8 cellular contexts compared by ENCODE assay signal in the genomic region with DNA sequence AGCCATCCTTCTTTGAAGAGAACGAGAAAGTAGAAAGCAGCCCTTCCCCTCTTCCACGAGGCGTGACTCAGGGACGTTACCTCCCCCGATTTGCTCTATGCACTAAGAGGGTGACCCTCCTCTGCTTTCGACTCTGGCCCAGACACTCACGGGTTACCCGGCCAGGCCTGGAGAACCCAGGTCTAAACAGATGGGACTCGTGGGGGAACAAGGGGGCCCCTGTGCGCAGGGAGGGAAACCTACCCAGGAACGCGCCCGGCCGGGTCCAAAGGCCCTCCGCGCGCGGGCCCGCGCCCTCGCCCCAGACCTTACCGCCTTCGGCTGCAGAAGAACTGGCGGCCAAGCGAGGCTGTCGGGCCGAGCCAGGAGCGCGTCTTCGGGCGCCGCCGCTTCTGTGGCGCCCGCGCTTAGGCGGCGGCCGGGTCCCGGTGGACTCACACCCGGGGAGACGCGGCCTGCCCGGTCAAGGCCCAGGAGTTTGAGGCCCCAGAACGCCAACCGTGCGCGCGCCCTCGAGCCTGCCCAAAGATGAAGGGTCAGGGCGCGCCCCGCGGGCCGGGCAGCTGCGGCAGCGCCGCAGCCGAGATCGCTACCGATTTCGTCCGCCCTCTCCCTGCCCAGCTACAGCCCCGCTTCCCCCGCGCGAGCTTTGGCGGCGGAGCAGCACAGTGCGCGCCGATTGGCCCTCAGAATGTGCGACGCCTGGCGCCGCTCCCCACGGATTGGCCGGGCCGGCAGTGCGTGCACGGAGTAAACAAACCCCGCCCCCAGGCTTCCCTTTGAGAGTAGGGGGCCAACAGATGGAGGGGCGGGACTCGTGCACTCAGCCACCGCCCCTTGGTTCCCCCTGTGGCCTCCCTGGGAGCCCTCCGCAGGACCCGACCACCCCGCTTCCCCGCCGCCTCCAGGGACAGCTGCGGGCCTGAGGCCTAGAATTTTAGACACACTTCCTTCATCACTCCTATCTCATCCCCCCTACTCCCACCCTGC. TPM values are rescaled to one million over a fixed set of nuclear protein-coding genes. Genes with fewer than 3 reads are reported as not detected.
DNase-seq lines count a peak whose midpoint lies in the region; ATAC-seq and TF ChIP-seq lines count a peak whose summit lies in the region.

A gene with protein sequence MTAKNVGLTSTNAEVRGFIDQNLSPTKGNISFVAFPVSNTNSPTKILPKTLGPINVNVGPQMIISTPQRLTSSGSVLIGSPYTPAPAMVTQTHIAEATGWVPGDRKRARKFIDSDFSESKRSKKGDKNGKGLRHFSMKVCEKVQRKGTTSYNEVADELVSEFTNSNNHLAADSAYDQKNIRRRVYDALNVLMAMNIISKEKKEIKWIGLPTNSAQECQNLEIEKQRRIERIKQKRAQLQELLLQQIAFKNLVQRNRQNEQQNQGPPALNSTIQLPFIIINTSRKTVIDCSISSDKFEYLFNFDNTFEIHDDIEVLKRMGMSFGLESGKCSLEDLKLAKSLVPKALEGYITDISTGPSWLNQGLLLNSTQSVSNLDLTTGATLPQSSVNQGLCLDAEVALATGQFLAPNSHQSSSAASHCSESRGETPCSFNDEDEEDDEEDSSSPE (minus strand): TSS at position 674 of the 990 bp plus-strand sequence. CDS start 47,795 bp downstream, outside the sequence.

- peak within 1 kb of the TSS; percentile 82 to 85 for H3K9ac ChIP-seq in liver (ENCODE audit: low read depth in 1 of 2, low read length in 2 of 2)

- no peaks in the 10 kb centered on the region for H3K36me3 ChIP-seq in liver (ENCODE audit: control insufficient read depth in 4 of 4, insufficient read depth in 3 of 4, low read depth in 1 of 4, low read length in 3 of 4)

- WGBS in liver, result 3% methylated on average over 91 of the region's 91 CpGs

- H3K27ac ChIP-seq in liver (ENCODE audit: low read depth in 1 of 2, low read length in 2 of 2), result peak within 1 kb of the TSS; percentile 68 to 81

- H3K4me3 ChIP-seq in liver (ENCODE audit: low read depth in 1 of 3, low read length in 3 of 3), result peak within 1 kb of the TSS; percentile 84 to 99 (median 91)

- DNase-seq in CD1c-positive myeloid dendritic cell (ENCODE audit: extremely low spot score), result peak; percentile 90
- peak; percentile 95 for DNase-seq in NCI-H69 (lab: John Stamatoyannopoulos, UW)
- DNase-seq in activated CD4-positive, alpha-beta T cell treated with anti-CD3 and anti-CD28 coated beads, Interleukin-2, amount 50 U/mL, for 48 hours, result peak; percentile 85 to 88
- DNase-seq in dermis blood vessel endothelial cell, result peak; percentile 93
- peak; percentile 86 for DNase-seq in stimulated activated CD4-positive, alpha-beta T cell treated with anti-CD3 and anti-CD28 coated beads, Interleukin-4, amount 100 ng/mL, for 24 hours

- ATAC-seq in GM19372 (IDR thresholded peaks at IDR 0.05; ENCODE audit: low read depth, unreplicated experiment) (peak; percentile 100), HG03521 (IDR thresholded peaks at IDR 0.05; ENCODE audit: unreplicated experiment) (peak; percentile 100)

- no peak for TF ChIP-seq RAD21 in liver (IDR thresholded peaks at IDR 0.05)

- peaks cover 0 to 15% (median 11%) of the 10 kb centered on the region in 4 donors for H3K4me1 ChIP-seq in liver (ENCODE audit: control insufficient read depth in 4 of 4, insufficient read depth in 4 of 4, low read length in 3 of 4)

- no peaks in the 10 kb centered on the region for H3K9me3 ChIP-seq in liver (ENCODE audit: control insufficient read depth in 4 of 4, low read length in 3 of 4)

- H3K27me3 ChIP-seq in liver (ENCODE audit: control insufficient read depth in 4 of 4, insufficient read depth in 4 of 4, low read length in 3 of 4), result no peaks in the 10 kb centered on the region

- TF ChIP-seq CTCF in liver (IDR thresholded peaks at IDR 0.05; ENCODE audit: low read depth, low read length, missing input control), result no peak

TF ChIP-seq in liver, 16 proteins besides CTCF, POLR2A, EP300 and RAD21:
- TF ChIP-seq JUND (IDR thresholded peaks at IDR 0.05) (no peak), NR2F2 (IDR thresholded peaks at IDR 0.05) (no peak), TAF1 (conservative IDR thresholded peaks at IDR 0.05) (no peak), FOXA2 (IDR thresholded peaks at IDR 0.05) (no peak), HNF4A (conservative IDR thresholded peaks at IDR 0.05) (peak; percentile 22 to 32), GABPA (IDR thresholded peaks at IDR 0.05 in 1 of 2, conservative IDR thresholded peaks at IDR 0.05 in 1 of 2) (no peak), HNF4G (IDR thresholded peaks at IDR 0.05) (no peak), SP1 (IDR thresholded peaks at IDR 0.05) (peak; percentile 62), YY1 (IDR thresholded peaks at IDR 0.05) (peak; percentile 47), FOXA1 (IDR thresholded peaks at IDR 0.05) (peak; percentile 21), RXRA (IDR thresholded peaks at IDR 0.05) (no peak), EGR1 (IDR thresholded peaks at IDR 0.05; ENCODE audit: low read depth in 2 of 2) (no peak)
- TF ChIP-seq, protein P1, sequence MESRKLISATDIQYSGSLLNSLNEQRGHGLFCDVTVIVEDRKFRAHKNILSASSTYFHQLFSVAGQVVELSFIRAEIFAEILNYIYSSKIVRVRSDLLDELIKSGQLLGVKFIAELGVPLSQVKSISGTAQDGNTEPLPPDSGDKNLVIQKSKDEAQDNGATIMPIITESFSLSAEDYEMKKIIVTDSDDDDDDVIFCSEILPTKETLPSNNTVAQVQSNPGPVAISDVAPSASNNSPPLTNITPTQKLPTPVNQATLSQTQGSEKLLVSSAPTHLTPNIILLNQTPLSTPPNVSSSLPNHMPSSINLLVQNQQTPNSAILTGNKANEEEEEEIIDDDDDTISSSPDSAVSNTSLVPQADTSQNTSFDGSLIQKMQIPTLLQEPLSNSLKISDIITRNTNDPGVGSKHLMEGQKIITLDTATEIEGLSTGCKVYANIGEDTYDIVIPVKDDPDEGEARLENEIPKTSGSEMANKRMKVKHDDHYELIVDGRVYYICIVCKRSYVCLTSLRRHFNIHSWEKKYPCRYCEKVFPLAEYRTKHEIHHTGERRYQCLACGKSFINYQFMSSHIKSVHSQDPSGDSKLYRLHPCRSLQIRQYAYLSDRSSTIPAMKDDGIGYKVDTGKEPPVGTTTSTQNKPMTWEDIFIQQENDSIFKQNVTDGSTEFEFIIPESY (IDR thresholded peaks at IDR 0.05), result no peak
- TF ChIP-seq, protein P2, sequence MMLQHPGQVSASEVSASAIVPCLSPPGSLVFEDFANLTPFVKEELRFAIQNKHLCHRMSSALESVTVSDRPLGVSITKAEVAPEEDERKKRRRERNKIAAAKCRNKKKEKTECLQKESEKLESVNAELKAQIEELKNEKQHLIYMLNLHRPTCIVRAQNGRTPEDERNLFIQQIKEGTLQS (IDR thresholded peaks at IDR 0.05), result no peak
- TF ChIP-seq, protein P3, sequence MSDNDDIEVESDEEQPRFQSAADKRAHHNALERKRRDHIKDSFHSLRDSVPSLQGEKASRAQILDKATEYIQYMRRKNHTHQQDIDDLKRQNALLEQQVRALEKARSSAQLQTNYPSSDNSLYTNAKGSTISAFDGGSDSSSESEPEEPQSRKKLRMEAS (IDR thresholded peaks at IDR 0.05), result no peak
- TF ChIP-seq, protein P4, sequence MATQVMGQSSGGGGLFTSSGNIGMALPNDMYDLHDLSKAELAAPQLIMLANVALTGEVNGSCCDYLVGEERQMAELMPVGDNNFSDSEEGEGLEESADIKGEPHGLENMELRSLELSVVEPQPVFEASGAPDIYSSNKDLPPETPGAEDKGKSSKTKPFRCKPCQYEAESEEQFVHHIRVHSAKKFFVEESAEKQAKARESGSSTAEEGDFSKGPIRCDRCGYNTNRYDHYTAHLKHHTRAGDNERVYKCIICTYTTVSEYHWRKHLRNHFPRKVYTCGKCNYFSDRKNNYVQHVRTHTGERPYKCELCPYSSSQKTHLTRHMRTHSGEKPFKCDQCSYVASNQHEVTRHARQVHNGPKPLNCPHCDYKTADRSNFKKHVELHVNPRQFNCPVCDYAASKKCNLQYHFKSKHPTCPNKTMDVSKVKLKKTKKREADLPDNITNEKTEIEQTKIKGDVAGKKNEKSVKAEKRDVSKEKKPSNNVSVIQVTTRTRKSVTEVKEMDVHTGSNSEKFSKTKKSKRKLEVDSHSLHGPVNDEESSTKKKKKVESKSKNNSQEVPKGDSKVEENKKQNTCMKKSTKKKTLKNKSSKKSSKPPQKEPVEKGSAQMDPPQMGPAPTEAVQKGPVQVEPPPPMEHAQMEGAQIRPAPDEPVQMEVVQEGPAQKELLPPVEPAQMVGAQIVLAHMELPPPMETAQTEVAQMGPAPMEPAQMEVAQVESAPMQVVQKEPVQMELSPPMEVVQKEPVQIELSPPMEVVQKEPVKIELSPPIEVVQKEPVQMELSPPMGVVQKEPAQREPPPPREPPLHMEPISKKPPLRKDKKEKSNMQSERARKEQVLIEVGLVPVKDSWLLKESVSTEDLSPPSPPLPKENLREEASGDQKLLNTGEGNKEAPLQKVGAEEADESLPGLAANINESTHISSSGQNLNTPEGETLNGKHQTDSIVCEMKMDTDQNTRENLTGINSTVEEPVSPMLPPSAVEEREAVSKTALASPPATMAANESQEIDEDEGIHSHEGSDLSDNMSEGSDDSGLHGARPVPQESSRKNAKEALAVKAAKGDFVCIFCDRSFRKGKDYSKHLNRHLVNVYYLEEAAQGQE (IDR thresholded peaks at IDR 0.05), result no peak

RNA-seq across cellular contexts. Expression of the gene that starts here (rescaled TPM):
- total RNA-seq in dermis blood vessel endothelial cell (23.5 and 32.0 TPM in 2 replicates), liver (10 to 100 TPM; 16.4 to 52.0 TPM)
- 10 to 100 TPM in 1 of 2 donors, 1 to 10 TPM in 1; 8.0 to 43.1 TPM for polyA plus RNA-seq in liver

Comparison
In these comparisons a context has a peak if more than half of its experiments do, and no peak if none do; other contexts are left out.
1. Peak in every context shown above with its lines: DNase-seq, ATAC-seq, H3K4me3 ChIP-seq and H3K27ac ChIP-seq.